17 cellular contexts compared by ENCODE assay signal in the genomic region with DNA sequence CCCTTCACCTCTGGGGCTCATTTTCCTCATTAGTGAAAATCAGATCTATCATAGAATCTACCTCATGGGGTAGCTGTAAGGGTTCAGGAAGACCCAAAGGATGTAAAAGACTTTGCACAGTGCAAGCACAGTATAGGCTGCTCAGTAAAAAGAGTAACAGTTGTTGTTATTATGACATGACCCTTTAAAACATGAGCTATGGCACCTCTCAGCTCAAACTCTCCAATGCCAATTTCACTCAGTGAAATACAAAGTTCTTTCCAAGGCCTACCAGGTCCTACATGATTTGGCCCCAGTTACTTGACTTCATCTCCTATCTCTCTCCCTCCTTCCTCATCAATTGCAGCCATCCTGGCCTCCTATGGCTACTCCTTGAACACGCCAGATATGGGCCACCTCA. TPM values are rescaled to one million over a fixed set of nuclear protein-coding genes. Genes with fewer than 3 reads are reported as not detected.
"Had no signal": no experiment of that assay in that cellular context is flagged by ENCODE, and none has a peak within 500 bp of the region (broad histone marks: within the 10 kb centered on the region; RNA-seq: fewer than 3 reads in every experiment).

No MANE protein-coding gene starts in this region.

- H3K27ac ChIP-seq: body of pancreas, transverse colon had no signal

- H3K4me3 ChIP-seq: body of pancreas, transverse colon had no signal

- ATAC-seq: body of pancreas, right cardiac atrium had no signal

- DNase-seq: activated CD4-positive, CD25-positive, alpha-beta regulatory T cell; activated gamma-delta T cell; activated T-cell treated with anti-CD3 and anti-CD28 coated beads for 4 hours; body of pancreas; erythroblast; hypothalamus; kidney glomerular epithelial cell; naive B cell; right cardiac atrium; stimulated activated CD4-positive, alpha-beta T cell treated with anti-CD3 and anti-CD28 coated beads, Interleukin-1b, Interleukin-23, amount 100 ng/mL, for 48 hours; stimulated activated naive CD4-positive, alpha-beta T cell; substantia nigra; transverse colon had no signal

- H3K27me3 Mint-ChIP-seq: central memory CD8-positive, alpha-beta T cell; naive B cell had no signal

- H3K9me3 ChIP-seq: body of pancreas, transverse colon had no signal

- H3K9me3 Mint-ChIP-seq: central memory CD8-positive, alpha-beta T cell; naive B cell had no signal

- H3K4me3 Mint-ChIP-seq: central memory CD8-positive, alpha-beta T cell had no signal

- H3K27me3 ChIP-seq: body of pancreas, transverse colon had no signal

RNA-seq across cellular contexts. Expression of a gene that starts 34.0 kb away (rescaled TPM):
- total RNA-seq: body of pancreas, glomerular endothelial cell, lower leg skin, posterior vena cava, right cardiac atrium, transverse colon had no signal
- polyA plus RNA-seq: right cardiac atrium had no signal

RNA-seq across cellular contexts. Expression of a gene that starts 52.3 kb away (rescaled TPM):
- total RNA-seq: body of pancreas had no signal
